ENCODE assay signal across 15 cellular contexts in the genomic region with DNA sequence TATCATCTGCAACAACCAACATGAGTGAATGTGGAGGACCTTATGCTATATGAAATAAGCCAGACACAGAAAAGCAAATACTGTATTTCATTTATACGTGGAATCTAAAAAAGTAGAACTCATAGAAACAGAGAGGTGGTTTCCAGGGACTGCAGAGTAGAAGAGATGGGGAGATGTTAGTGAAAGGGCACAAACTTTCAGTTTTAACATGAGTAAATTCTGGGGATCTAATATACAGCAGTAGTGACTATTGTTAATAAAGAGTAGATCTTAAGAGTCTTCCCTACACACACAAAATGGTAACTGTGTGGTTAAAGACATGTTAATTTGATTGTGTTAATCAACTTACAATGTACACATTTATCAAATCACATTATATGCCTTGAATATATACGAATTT.
DNase-seq lines count a peak whose midpoint lies in the region; ATAC-seq and TF ChIP-seq lines count a peak whose summit lies in the region.
"Had no signal": no experiment of that assay in that cellular context is flagged by ENCODE, and none has a peak within 500 bp of the region (broad histone marks: within the 10 kb centered on the region; RNA-seq: fewer than 3 reads in every experiment).

No MANE protein-coding gene starts in this region.

- H3K4me3 Mint-ChIP-seq in activated T-cell treated with anti-CD3 and anti-CD28 coated beads, Interleukin-2, amount 50 U/mL, for 24 hours, result no peak overlapping the region
- no peak overlapping the region for H3K4me3 Mint-ChIP-seq in nephron progenitor cell
- H3K4me3 Mint-ChIP-seq: brain, T-cell had no signal

- ATAC-seq in GM19463 (IDR thresholded peaks at IDR 0.05; ENCODE audit: unreplicated experiment) (peak; percentile 59), HG02884 (IDR thresholded peaks at IDR 0.05; ENCODE audit: unreplicated experiment) (peak; percentile 74), HG03095 (IDR thresholded peaks at IDR 0.05; ENCODE audit: unreplicated experiment) (no peak)
- ATAC-seq: esophagus mucosa, T-cell had no signal

- no peak for TF ChIP-seq CTCF in nephron progenitor cell (IDR thresholded peaks at IDR 0.05)

- peaks cover 74% of the 10 kb centered on the region for H3K36me3 Mint-ChIP-seq in activated T-cell treated with anti-CD3 and anti-CD28 coated beads, Interleukin-2, amount 50 U/mL, for 24 hours (ENCODE audit: low read depth)
- H3K36me3 Mint-ChIP-seq in nephron progenitor cell (ENCODE audit: low read depth), result peaks cover 78% of the 10 kb centered on the region

- peak overlapping the region; percentile 64 for H3K27ac Mint-ChIP-seq in activated T-cell treated with anti-CD3 and anti-CD28 coated beads, Interleukin-2, amount 50 U/mL, for 24 hours
- peak overlapping the region; percentile 19 for H3K27ac Mint-ChIP-seq in nephron progenitor cell
- H3K27ac Mint-ChIP-seq: brain had no signal

- H3K4me1 Mint-ChIP-seq in activated T-cell treated with anti-CD3 and anti-CD28 coated beads, Interleukin-2, amount 50 U/mL, for 24 hours (ENCODE audit: low read depth), result peaks cover 15% of the 10 kb centered on the region
- no peaks in the 10 kb centered on the region for H3K4me1 Mint-ChIP-seq in nephron progenitor cell
- H3K4me1 Mint-ChIP-seq: brain had no signal

- no peak for DNase-seq in activated T-cell treated with anti-CD3 and anti-CD28 coated beads, Interleukin-2, amount 50 U/mL, for 24 hours
- no peak for DNase-seq in activated T-cell treated with anti-CD3 and anti-CD28 coated beads, Interleukin-2, amount 50 U/mL, for 48 hours
- DNase-seq in nephron progenitor cell (no peak), midbrain (lab: John Stamatoyannopoulos, UW) (no peak)
- no peak for DNase-seq in stimulated activated CD4-positive, alpha-beta T cell treated with anti-CD3 and anti-CD28 coated beads, Interleukin-2, amount 100 ng/mL, for 24 hours
- DNase-seq: NCI-H1694, Right ventricle myocardium superior, T-cell, WERI-Rb-1 had no signal

- no peaks in the 10 kb centered on the region for H3K27me3 Mint-ChIP-seq in activated T-cell treated with anti-CD3 and anti-CD28 coated beads, Interleukin-2, amount 50 U/mL, for 24 hours
- no peaks in the 10 kb centered on the region for H3K27me3 Mint-ChIP-seq in nephron progenitor cell (ENCODE audit: low read depth, poor library complexity)
- H3K27me3 Mint-ChIP-seq: brain, progenitor cell of endocrine pancreas, T-cell had no signal

- H3K9me3 Mint-ChIP-seq in activated T-cell treated with anti-CD3 and anti-CD28 coated beads, Interleukin-2, amount 50 U/mL, for 24 hours, result no peaks in the 10 kb centered on the region
- no peaks in the 10 kb centered on the region for H3K9me3 Mint-ChIP-seq in nephron progenitor cell
- H3K9me3 Mint-ChIP-seq: brain, T-cell had no signal
